8 cellular contexts compared by ENCODE assay signal in the genomic region with DNA sequence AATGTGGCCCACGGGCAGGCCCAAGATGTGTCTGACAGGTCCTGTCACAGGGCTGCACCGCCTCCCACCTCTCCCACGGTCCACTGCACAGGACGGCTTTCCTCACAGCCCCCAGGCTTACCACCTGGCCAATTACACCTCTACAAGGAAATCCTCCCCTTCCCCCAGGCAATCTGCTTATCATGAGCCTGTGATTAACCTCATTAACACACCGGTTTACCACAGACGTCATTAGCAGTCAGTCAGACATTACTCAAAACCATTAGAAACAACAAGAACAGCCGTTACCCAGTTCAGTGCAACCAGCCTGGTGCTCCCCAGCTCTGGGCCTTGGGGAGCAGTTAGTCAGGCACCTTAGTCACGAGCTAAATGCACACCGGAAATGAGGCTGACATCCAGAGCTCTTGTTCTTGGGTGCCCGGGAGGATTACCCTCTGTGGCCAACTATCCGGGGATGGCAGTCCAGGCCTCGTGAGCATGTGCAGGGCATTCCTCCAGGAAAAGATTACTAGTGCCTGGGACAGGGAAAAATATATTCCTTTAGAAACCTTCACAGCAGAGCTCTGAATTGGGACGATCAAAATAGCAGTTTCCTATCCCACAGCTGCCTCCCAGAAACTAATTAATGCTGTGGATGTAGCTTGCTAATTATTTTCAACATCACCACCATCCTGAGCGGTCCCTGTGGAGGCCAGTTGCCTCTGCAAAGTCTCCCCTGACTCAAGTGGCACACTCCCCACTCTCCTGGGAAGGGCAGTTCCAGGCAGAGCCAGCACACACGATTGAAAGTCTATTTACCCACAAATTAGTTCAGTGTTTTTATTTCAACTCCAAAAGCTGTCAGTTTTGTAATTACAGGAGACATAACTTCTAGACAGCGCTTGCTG. TPM values are rescaled to one million over a fixed set of nuclear protein-coding genes. Genes with fewer than 3 reads are reported as not detected.
DNase-seq lines count a peak whose midpoint lies in the region; ATAC-seq and TF ChIP-seq lines count a peak whose summit lies in the region.

No MANE protein-coding gene starts in this region.

- no peak overlapping the region for H3K4me3 ChIP-seq in astrocyte of the spinal cord (ENCODE audit: low read depth, low read length)
- no peak overlapping the region for H3K4me3 ChIP-seq in rectal smooth muscle tissue (ENCODE audit: low read length)
- H3K4me3 ChIP-seq in dorsolateral prefrontal cortex = no peak overlapping the region

- TF ChIP-seq CTCF in astrocyte of the spinal cord (IDR thresholded peaks at IDR 0.05; ENCODE audit: low read depth, low read length) = no peak
- TF ChIP-seq CTCF in dorsolateral prefrontal cortex (IDR thresholded peaks at IDR 0.05 in 54 of 56, conservative IDR thresholded peaks at IDR 0.05 in 2 of 56; ENCODE audit: low read depth in 1 of 56, partially characterized antibody in 56 of 56) = no peak

- in situ Hi-C loops in astrocyte of the spinal cord (cut with HindIII; ENCODE audit: low sequenced_read_pairs) = no loop called here

- H3K27me3 ChIP-seq in rectal smooth muscle tissue (ENCODE audit: control insufficient read depth, insufficient read depth, low read length) (no peaks in the 10 kb centered on the region), dorsolateral prefrontal cortex (no peaks in the 10 kb centered on the region)

- ATAC-seq in GM21529 (IDR thresholded peaks at IDR 0.05; ENCODE audit: unreplicated experiment) (peak; percentile 57), GM19467 (IDR thresholded peaks at IDR 0.05; ENCODE audit: unreplicated experiment) (no peak)

- peaks cover 3% of the 10 kb centered on the region for H3K4me1 ChIP-seq in rectal smooth muscle tissue (ENCODE audit: control insufficient read depth, insufficient read depth, low read length)

- no peak overlapping the region for H3K9ac ChIP-seq in rectal smooth muscle tissue (ENCODE audit: low read length)

- DNase-seq in NCI-H146 (lab: John Stamatoyannopoulos, UW) (peak; percentile 97), astrocyte of the spinal cord (ENCODE audit: low read depth, low spot score) (peak; percentile 29), dorsolateral prefrontal cortex (no peak), 8988T (no peak), GDM1 (lab: John Stamatoyannopoulos, UW) (no peak)

- no peaks in the 10 kb centered on the region for H3K36me3 ChIP-seq in rectal smooth muscle tissue (ENCODE audit: control insufficient read depth, insufficient read depth, low read length)

- intact Hi-C loops in dorsolateral prefrontal cortex (cut with DNase I) = no loop called here

- H3K27ac ChIP-seq in rectal smooth muscle tissue (ENCODE audit: low read depth, low read length) (peak overlapping the region; percentile 1), dorsolateral prefrontal cortex (peak overlapping the region in 7 of 59 donors; percentile 4 to 35 (median 23))

RNA-seq across cellular contexts. Expression of gene PLCXD2, which starts 38.1 kb away (rescaled TPM):
- total RNA-seq in dorsolateral prefrontal cortex = 10 to 100 TPM in 114 of 120 experiments, 1 to 10 TPM in 6; 5.6 to 33.8 (median 19.0) TPM

Comparison
In these comparisons a context has a peak if more than half of its experiments do, and no peak if none do; other contexts are left out.
1. DNase-seq: peak in NCI-H146 (single experiment) and astrocyte of the spinal cord (single experiment); none in dorsolateral prefrontal cortex (0 of 10), 8988T (single experiment) and GDM1 (single experiment).